28 cellular contexts compared by ENCODE assay signal in genomic region chr4:1334579-1334895, GRCh38. TPM values are rescaled to one million over a fixed set of nuclear protein-coding genes. Genes with fewer than 3 reads are reported as not detected.
DNase-seq lines count a peak whose midpoint lies in the region; ATAC-seq, FAIRE-seq and TF ChIP-seq lines count a peak whose summit lies in the region.
"Had no signal": no experiment of that assay in that cellular context is flagged by ENCODE, and none has a peak within 500 bp of the region (broad histone marks: within the 10 kb centered on the region; RNA-seq: fewer than 3 reads in every experiment).

No MANE protein-coding gene starts in this region.

- H3K36me3 ChIP-seq in kidney (ENCODE audit: control insufficient read depth in 1 of 2, insufficient read depth in 2 of 2, low read length in 2 of 2): peaks cover 31 to 35% of the 10 kb centered on the region in 2 donors

- intact Hi-C loops in activated CD4-positive, alpha-beta memory T cell treated with anti-CD3 and anti-CD28 coated beads for 36 hours (cut with micrococcal nuclease): no loop called here
- intact Hi-C loops in kidney (cut with DNase I): no loop called here

- H3K4me1 ChIP-seq in kidney (ENCODE audit: control insufficient read depth in 1 of 2, insufficient read depth in 1 of 2, low read depth in 1 of 2, low read length in 2 of 2): peaks cover 0 to 9% of the 10 kb centered on the region in 2 donors
- H3K4me1 ChIP-seq: right lobe of liver had no signal

- peaks cover 55% of the 10 kb centered on the region for H3K4me1 Mint-ChIP-seq in activated CD4-positive, alpha-beta memory T cell treated with anti-CD3 and anti-CD28 coated beads for 36 hours (ENCODE audit: low read depth)
- peaks cover 55% of the 10 kb centered on the region for H3K4me1 Mint-ChIP-seq in activated CD4-positive, alpha-beta memory T cell treated with anti-CD3 and anti-CD28 coated beads, Interleukin-2, amount 10 ng/mL, durations not matched to agents 7 days and 5 days
- H3K4me1 Mint-ChIP-seq in activated CD8-positive, alpha-beta T cell treated with anti-CD3 and anti-CD28 coated beads, Interleukin-2, amount 10 ng/mL, durations not matched to agents 7 days and 5 days (ENCODE audit: low read depth): peaks cover 59% of the 10 kb centered on the region
- H3K4me1 Mint-ChIP-seq: B cell had no signal

- no peak for ATAC-seq in activated CD8-positive, alpha-beta T cell treated with anti-CD3 and anti-CD28 coated beads, Interleukin-2, amount 10 ng/mL, durations not matched to agents 7 days and 5 days
- ATAC-seq in HG02970 (IDR thresholded peaks at IDR 0.05; ENCODE audit: low FRiP score, unreplicated experiment) (no peak), GM21717 (IDR thresholded peaks at IDR 0.05; ENCODE audit: unreplicated experiment) (no peak)
- ATAC-seq: activated CD4-positive, CD25-positive, alpha-beta regulatory T cell treated with anti-CD3 and anti-CD28 coated beads, Interleukin-2, amount 50 U/mL, for 24 hours; HepG2; T-cell had no signal

- peaks cover 51% of the 10 kb centered on the region for H3K36me3 Mint-ChIP-seq in activated CD4-positive, alpha-beta memory T cell treated with anti-CD3 and anti-CD28 coated beads for 36 hours
- peaks cover 63% of the 10 kb centered on the region for H3K36me3 Mint-ChIP-seq in activated CD4-positive, alpha-beta memory T cell treated with anti-CD3 and anti-CD28 coated beads, Interleukin-2, amount 10 ng/mL, durations not matched to agents 7 days and 5 days (ENCODE audit: low read depth)
- H3K36me3 Mint-ChIP-seq in activated CD8-positive, alpha-beta T cell treated with anti-CD3 and anti-CD28 coated beads, Interleukin-2, amount 10 ng/mL, durations not matched to agents 7 days and 5 days (ENCODE audit: low read depth): peaks cover 64% of the 10 kb centered on the region

- DNase-seq in activated CD4-positive, alpha-beta memory T cell treated with anti-CD3 and anti-CD28 coated beads for 36 hours: no peak
- DNase-seq in activated CD4-positive, alpha-beta memory T cell treated with anti-CD3 and anti-CD28 coated beads, Interleukin-2, amount 10 ng/mL, durations not matched to agents 7 days and 5 days: no peak
- DNase-seq in activated CD8-positive, alpha-beta T cell treated with anti-CD3 and anti-CD28 coated beads, Interleukin-2, amount 10 ng/mL, durations not matched to agents 7 days and 5 days: no peak
- DNase-seq in kidney (peak; percentile 61), substantia nigra (lab: John Stamatoyannopoulos, UW) (peak in 24 of 49 donors; percentile 13 to 65 (median 30)), AG20443 (ENCODE audit: low spot score) (no peak)
- DNase-seq: activated naive CD8-positive, alpha-beta T cell treated with anti-CD3 and anti-CD28 coated beads, Interleukin-2, amount 10 ng/mL, durations not matched to agents 7 days and 5 days; Calu3; effector CD4-positive, alpha-beta T cell; foreskin fibroblast; H7; left ventricle myocardium inferior; NCI-H1694; NCI-H526; stimulated activated CD4-positive, alpha-beta T cell treated with anti-CD3 and anti-CD28 coated beads, Interleukin-4, amount 100 ng/mL, for 4 hours; stomach; T-cell; upper lobe of left lung had no signal

- H3K4me3 Mint-ChIP-seq in activated CD4-positive, alpha-beta memory T cell treated with anti-CD3 and anti-CD28 coated beads for 36 hours: no peak overlapping the region
- no peak overlapping the region for H3K4me3 Mint-ChIP-seq in activated CD4-positive, alpha-beta memory T cell treated with anti-CD3 and anti-CD28 coated beads, Interleukin-2, amount 10 ng/mL, durations not matched to agents 7 days and 5 days
- no peak overlapping the region for H3K4me3 Mint-ChIP-seq in activated CD8-positive, alpha-beta T cell treated with anti-CD3 and anti-CD28 coated beads, Interleukin-2, amount 10 ng/mL, durations not matched to agents 7 days and 5 days
- H3K4me3 Mint-ChIP-seq: activated naive CD8-positive, alpha-beta T cell treated with anti-CD3 and anti-CD28 coated beads, Interleukin-2, amount 10 ng/mL, durations not matched to agents 7 days and 5 days; B cell; T-cell had no signal

- H3K27ac ChIP-seq in kidney (ENCODE audit: low read depth in 2 of 2, low read length in 2 of 2): no peak overlapping the region
- peak overlapping the region; percentile 61 for H3K27ac ChIP-seq in substantia nigra (ENCODE audit: low read depth, low read length, poor library complexity, severe bottlenecking)
- H3K27ac ChIP-seq: hepatocyte, left ventricle myocardium inferior, parathyroid adenoma, right lobe of liver had no signal

- H3K27ac Mint-ChIP-seq in activated CD4-positive, alpha-beta memory T cell treated with anti-CD3 and anti-CD28 coated beads for 36 hours: peak overlapping the region; percentile 88
- no peak overlapping the region for H3K27ac Mint-ChIP-seq in activated CD4-positive, alpha-beta memory T cell treated with anti-CD3 and anti-CD28 coated beads, Interleukin-2, amount 10 ng/mL, durations not matched to agents 7 days and 5 days
- H3K27ac Mint-ChIP-seq in activated CD8-positive, alpha-beta T cell treated with anti-CD3 and anti-CD28 coated beads, Interleukin-2, amount 10 ng/mL, durations not matched to agents 7 days and 5 days: peak overlapping the region; percentile 8
- H3K27ac Mint-ChIP-seq: activated naive CD8-positive, alpha-beta T cell treated with anti-CD3 and anti-CD28 coated beads, Interleukin-2, amount 10 ng/mL, durations not matched to agents 7 days and 5 days; activated T-helper 2 cell treated with anti-CD3 and anti-CD28 coated beads, Interferon-gamma antibody, Interleukin-2, Interleukin-4, amounts not matched to agents 10 μg/mL and 5 μg/mL and 100 μg/mL, durations not matched to agents 14 hours and 24 hours and 36 hours; B cell had no signal

- no peak for TF ChIP-seq CTCF in kidney (IDR thresholded peaks at IDR 0.05; ENCODE audit: borderline replicate concordance, extremely low read depth, insufficient read depth)

- H3K9me3 Mint-ChIP-seq in activated CD4-positive, alpha-beta memory T cell treated with anti-CD3 and anti-CD28 coated beads for 36 hours: peaks cover 13% of the 10 kb centered on the region
- H3K9me3 Mint-ChIP-seq in activated CD4-positive, alpha-beta memory T cell treated with anti-CD3 and anti-CD28 coated beads, Interleukin-2, amount 10 ng/mL, durations not matched to agents 7 days and 5 days: peaks cover 3% of the 10 kb centered on the region
- H3K9me3 Mint-ChIP-seq in activated CD8-positive, alpha-beta T cell treated with anti-CD3 and anti-CD28 coated beads, Interleukin-2, amount 10 ng/mL, durations not matched to agents 7 days and 5 days (ENCODE audit: insufficient read depth): no peaks in the 10 kb centered on the region
- H3K9me3 Mint-ChIP-seq: activated naive CD8-positive, alpha-beta T cell treated with anti-CD3 and anti-CD28 coated beads, Interleukin-2, amount 10 ng/mL, durations not matched to agents 7 days and 5 days; activated T-helper 2 cell treated with anti-CD3 and anti-CD28 coated beads, Interferon-gamma antibody, Interleukin-2, Interleukin-4, amounts not matched to agents 10 μg/mL and 5 μg/mL and 100 μg/mL, durations not matched to agents 14 hours and 24 hours and 36 hours; T-cell had no signal

- H3K9ac ChIP-seq in kidney (ENCODE audit: low read length in 2 of 2): no peak overlapping the region
- H3K9ac ChIP-seq: parathyroid adenoma had no signal

- CTCF ChIA-PET in activated CD4-positive, alpha-beta memory T cell treated with anti-CD3 and anti-CD28 coated beads for 36 hours (lab: Charles Lee): no interaction called here
- CTCF ChIA-PET in activated CD4-positive, alpha-beta memory T cell treated with anti-CD3 and anti-CD28 coated beads, Interleukin-2, amount 10 ng/mL, durations not matched to agents 7 days and 5 days (lab: Charles Lee): no interaction called here
- CTCF ChIA-PET in activated CD8-positive, alpha-beta T cell treated with anti-CD3 and anti-CD28 coated beads, Interleukin-2, amount 10 ng/mL, durations not matched to agents 7 days and 5 days (lab: Charles Lee): no interaction called here

- H3K4me3 ChIP-seq in kidney (ENCODE audit: low read length in 2 of 2): no peak overlapping the region
- H3K4me3 ChIP-seq: hepatocyte, left ventricle myocardium inferior, right lobe of liver, stomach, upper lobe of left lung had no signal

- no peaks in the 10 kb centered on the region for H3K27me3 Mint-ChIP-seq in activated CD4-positive, alpha-beta memory T cell treated with anti-CD3 and anti-CD28 coated beads for 36 hours
- H3K27me3 Mint-ChIP-seq in activated CD4-positive, alpha-beta memory T cell treated with anti-CD3 and anti-CD28 coated beads, Interleukin-2, amount 10 ng/mL, durations not matched to agents 7 days and 5 days: no peaks in the 10 kb centered on the region
- H3K27me3 Mint-ChIP-seq in activated CD8-positive, alpha-beta T cell treated with anti-CD3 and anti-CD28 coated beads, Interleukin-2, amount 10 ng/mL, durations not matched to agents 7 days and 5 days (ENCODE audit: low read depth): no peaks in the 10 kb centered on the region
- H3K27me3 Mint-ChIP-seq: activated naive CD8-positive, alpha-beta T cell treated with anti-CD3 and anti-CD28 coated beads, Interleukin-2, amount 10 ng/mL, durations not matched to agents 7 days and 5 days; B cell; T-cell had no signal

- H3K9me3 ChIP-seq in kidney (ENCODE audit: control insufficient read depth in 1 of 2, low read length in 2 of 2): no peaks in the 10 kb centered on the region
- H3K9me3 ChIP-seq: left ventricle myocardium inferior, right lobe of liver, stomach, upper lobe of left lung had no signal

- FAIRE-seq in kidney (lab: Jason Lieb, UNC): no peak
- FAIRE-seq: A204.1, HepG2 had no signal

- POLR2A ChIA-PET in activated CD4-positive, alpha-beta memory T cell treated with anti-CD3 and anti-CD28 coated beads for 36 hours (lab: Charles Lee): interaction anchor here (0.9 to 1.1 kb wide), 2 partner anchors 13 to 87 kb away, joined by 3 to 5 read pairs; partner anchors contain the start of gene UVSSA
- POLR2A ChIA-PET in activated CD4-positive, alpha-beta memory T cell treated with anti-CD3 and anti-CD28 coated beads, Interleukin-2, amount 10 ng/mL, durations not matched to agents 7 days and 5 days (lab: Charles Lee): interaction anchor here (0.8 to 1.4 kb wide), 2 partner anchors 11 to 44 kb away, joined by 3 read pairs; no protein-coding TSS in a partner anchor
- POLR2A ChIA-PET in activated CD8-positive, alpha-beta T cell treated with anti-CD3 and anti-CD28 coated beads, Interleukin-2, amount 10 ng/mL, durations not matched to agents 7 days and 5 days (lab: Charles Lee): no interaction called here

RNA-seq across cellular contexts. Expression of gene UVSSA, which starts 12.5 kb away (rescaled TPM):
- 10 to 100 TPM; 20.2 to 21.5 TPM for total RNA-seq in activated CD4-positive, alpha-beta memory T cell treated with anti-CD3 and anti-CD28 coated beads for 36 hours
- 10 to 100 TPM; 22.2 to 22.3 TPM for total RNA-seq in activated CD4-positive, alpha-beta memory T cell treated with anti-CD3 and anti-CD28 coated beads, Interleukin-2, amount 10 ng/mL, durations not matched to agents 7 days and 5 days
- 10 to 100 TPM; 16.7 to 17.0 TPM for total RNA-seq in activated CD8-positive, alpha-beta T cell treated with anti-CD3 and anti-CD28 coated beads, Interleukin-2, amount 10 ng/mL, durations not matched to agents 7 days and 5 days
- 32.5 TPM for total RNA-seq in kidney
- 5.2 TPM for polyA plus RNA-seq in kidney (ENCODE audit: insufficient read depth, low read depth, low replicate concordance)

RNA-seq across cellular contexts. Expression of gene MAEA, which starts 44.8 kb away (rescaled TPM):
- 10 to 100 TPM; 47.3 to 50.3 TPM for total RNA-seq in activated CD4-positive, alpha-beta memory T cell treated with anti-CD3 and anti-CD28 coated beads for 36 hours
- total RNA-seq in activated CD4-positive, alpha-beta memory T cell treated with anti-CD3 and anti-CD28 coated beads, Interleukin-2, amount 10 ng/mL, durations not matched to agents 7 days and 5 days: 10 to 100 TPM; 61.6 to 64.1 TPM
- total RNA-seq in activated CD8-positive, alpha-beta T cell treated with anti-CD3 and anti-CD28 coated beads, Interleukin-2, amount 10 ng/mL, durations not matched to agents 7 days and 5 days: 10 to 100 TPM; 60.3 to 65.1 TPM
- 75.2 TPM for total RNA-seq in kidney
- polyA plus RNA-seq in kidney (ENCODE audit: insufficient read depth, low read depth, low replicate concordance): 65.0 TPM
